ENCODE assay signal across 8 cellular contexts in the genomic region with DNA sequence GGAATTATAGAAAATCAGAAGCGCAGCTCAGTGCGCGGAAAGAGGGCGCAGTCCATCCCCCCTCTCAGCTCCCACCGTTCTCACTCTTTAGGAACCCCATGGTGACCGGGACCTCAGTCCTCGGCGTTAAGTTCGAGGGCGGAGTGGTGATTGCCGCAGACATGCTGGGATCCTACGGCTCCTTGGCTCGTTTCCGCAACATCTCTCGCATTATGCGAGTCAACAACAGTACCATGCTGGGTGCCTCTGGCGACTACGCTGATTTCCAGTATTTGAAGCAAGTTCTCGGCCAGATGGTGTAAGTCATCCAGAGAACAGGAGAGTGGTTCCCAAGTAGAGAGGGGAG. TPM values are rescaled to one million over a fixed set of nuclear protein-coding genes. Genes with fewer than 3 reads are reported as not detected.
DNase-seq lines count a peak whose midpoint lies in the region; ATAC-seq and TF ChIP-seq lines count a peak whose summit lies in the region.

No MANE protein-coding gene starts in this region.

- peaks cover 27% of the 10 kb centered on the region for H3K4me1 Mint-ChIP-seq in activated naive CD8-positive, alpha-beta T cell (ENCODE audit: low read depth)

- TF ChIP-seq CTCF in GM06990 (IDR thresholded peaks at IDR 0.05; ENCODE audit: insufficient read depth, low read length, poor library complexity, severe bottlenecking): no peak

- H3K27ac Mint-ChIP-seq in activated naive CD8-positive, alpha-beta T cell: peak overlapping the region; percentile 97

- H3K9me3 Mint-ChIP-seq in activated naive CD8-positive, alpha-beta T cell (ENCODE audit: low read depth): no peaks in the 10 kb centered on the region

- intact Hi-C loops in left ventricle myocardium superior (cut with micrococcal nuclease) (loop anchor here (10.0 kb wide), 1 partner anchor 55 kb away; a partner anchor contains a TSS), sciatic nerve (cut with DNase I) (loop anchor here (1.0 to 10.0 kb wide), 2 partner anchors 55 to 117 kb away; a partner anchor contains a TSS)

- ATAC-seq in left ventricle myocardium superior: peak; percentile 16
- ATAC-seq in sciatic nerve: peak; percentile 11

- DNase-seq in GM06990 (ENCODE audit: extremely low read depth, insufficient read length) (no peak), left ventricle myocardium superior (no peak), sciatic nerve (ENCODE audit: low spot score) (no peak), H4 (ENCODE audit: low spot score) (no peak), DMS153 (lab: John Stamatoyannopoulos, UW) (no peak), NCI-H1694 treated with DMSO at 0.1 percent for 48 hours (lab: John Stamatoyannopoulos, UW) (no peak)

- H3K9me3 ChIP-seq in HUES6 (ENCODE audit: control insufficient read depth, insufficient read depth, low read depth, low read length): no peaks in the 10 kb centered on the region

- H3K36me3 Mint-ChIP-seq in activated naive CD8-positive, alpha-beta T cell: peaks cover 11% of the 10 kb centered on the region

- H3K27me3 ChIP-seq in GM06990 (replicated peaks; ENCODE audit: control insufficient read depth, insufficient read depth, low read length): no peaks in the 10 kb centered on the region
- no peaks in the 10 kb centered on the region for H3K27me3 ChIP-seq in HUES6 (ENCODE audit: control insufficient read depth, insufficient read depth, low read length)

- H3K4me3 ChIP-seq in GM06990 (replicated peaks; ENCODE audit: low read depth, low read length) (peak overlapping the region; percentile 99), HUES6 (ENCODE audit: low read depth, low read length) (peak overlapping the region; percentile 90)

- peaks cover 4% of the 10 kb centered on the region for H3K4me1 ChIP-seq in HUES6 (ENCODE audit: control insufficient read depth, insufficient read depth, low read length)

- no peaks in the 10 kb centered on the region for H3K27me3 Mint-ChIP-seq in activated naive CD8-positive, alpha-beta T cell

- H3K9ac ChIP-seq in HUES6 (ENCODE audit: low read length): peak overlapping the region; percentile 90

- peak overlapping the region; percentile 93 for H3K27ac ChIP-seq in HUES6 (ENCODE audit: low read depth, low read length)

- H3K4me3 Mint-ChIP-seq in activated naive CD8-positive, alpha-beta T cell: peak overlapping the region; percentile 95

- H3K36me3 ChIP-seq in GM06990 (ENCODE audit: control insufficient read depth, insufficient read depth, low read length) (peaks cover 10% of the 10 kb centered on the region), HUES6 (ENCODE audit: control insufficient read depth, insufficient read depth, low read length) (peaks cover 45% of the 10 kb centered on the region)

RNA-seq across cellular contexts. Expression of a gene that starts 0.5 kb away (rescaled TPM):
- total RNA-seq in left ventricle myocardium superior: 175 TPM
- 160 TPM for total RNA-seq in sciatic nerve
- total RNA-seq in H4 (2014; rRNA removed; shearing (Covaris generic)): 726 and 740 TPM in 2 replicates

RNA-seq across cellular contexts. Expression of a gene that starts 27.4 kb away (rescaled TPM):
- 99.1 TPM for total RNA-seq in left ventricle myocardium superior
- total RNA-seq in sciatic nerve: 71.9 TPM
- total RNA-seq in H4 (2014; rRNA removed; shearing (Covaris generic)): 3.3 and 5.8 TPM in 2 replicates

RNA-seq across cellular contexts. Expression of a gene that starts 52.8 kb away (rescaled TPM):
- total RNA-seq in left ventricle myocardium superior (21.1 TPM), sciatic nerve (30.9 TPM)
- total RNA-seq in H4 (2014; rRNA removed; shearing (Covaris generic)): 49.6 and 49.7 TPM in 2 replicates

RNA-seq across cellular contexts. Expression of a gene that starts 59.4 kb away (rescaled TPM):
- total RNA-seq in left ventricle myocardium superior (46.1 TPM), sciatic nerve (165 TPM)
- 10.2 and 16.6 TPM in 2 replicates for total RNA-seq in H4 (2014; rRNA removed; shearing (Covaris generic))

Comparison
In these comparisons a context has a peak if more than half of its experiments do, and no peak if none do; other contexts are left out.
1. RNA of a gene that starts 27.4 kb away (total RNA-seq): 99.1 TPM in left ventricle myocardium superior (single experiment) and 71.9 TPM in sciatic nerve (single experiment); 3.3 to 5.8 TPM in H4; every median in the first group is over 10 times any median in the second.